In the genomic region with DNA sequence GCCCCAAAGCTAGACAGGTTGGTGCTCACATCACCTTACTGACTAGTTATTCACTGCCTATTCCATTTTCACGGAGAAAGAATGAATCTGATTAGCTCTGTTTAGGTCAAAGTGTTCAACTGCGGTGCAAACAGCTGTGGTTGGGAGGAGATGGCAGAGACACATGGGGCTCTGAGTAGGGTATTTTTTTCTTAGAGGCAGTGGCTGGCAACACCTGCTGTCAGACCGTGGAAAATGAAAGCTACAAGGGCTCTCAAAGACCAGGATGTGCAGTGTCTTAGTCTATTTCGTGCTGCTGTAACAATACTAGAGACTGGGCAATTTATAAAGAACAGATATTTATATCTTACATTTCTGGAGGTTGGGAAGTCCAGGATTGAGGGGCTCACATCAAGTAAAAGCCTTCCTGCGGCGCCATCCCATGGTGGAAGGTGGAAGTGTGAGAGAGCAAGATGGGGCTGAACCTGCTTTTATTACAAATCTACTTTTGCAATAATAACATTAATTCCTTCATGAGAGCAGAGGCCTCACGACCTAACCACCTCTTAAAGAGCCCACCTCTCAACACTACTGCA, we compare ENCODE assay signal across 10 cellular contexts.
A peak's percentile ranks its signal among the peaks of the same experiment; 100 is the strongest.
DNase-seq lines count a peak whose midpoint lies in the region; ATAC-seq and TF ChIP-seq lines count a peak whose summit lies in the region.
"Had no signal": no experiment of that assay in that cellular context is flagged by ENCODE, and none has a peak within 500 bp of the region (broad histone marks: within the 10 kb centered on the region; RNA-seq: fewer than 3 reads in every experiment).

No MANE protein-coding gene starts in this region.

- H4K20me1 ChIP-seq in DOHH2 (ENCODE audit: control insufficient read depth, insufficient read depth, low read depth, low read length): no peaks in the 10 kb centered on the region

- no peaks in the 10 kb centered on the region for H3K27me3 ChIP-seq in DOHH2 (ENCODE audit: control insufficient read depth, low read length)

- no peaks in the 10 kb centered on the region for H3K9me2 ChIP-seq in DOHH2 (replicated peaks; ENCODE audit: control insufficient read depth, low read length)

- no peaks in the 10 kb centered on the region for H3K36me3 ChIP-seq in DOHH2 (ENCODE audit: control insufficient read depth, low read length)

- H3K9me3 ChIP-seq in DOHH2 (ENCODE audit: control insufficient read depth, insufficient read depth, low read length): no peaks in the 10 kb centered on the region

- no peak overlapping the region for H3K4me2 ChIP-seq in DOHH2 (ENCODE audit: low read length)

- peak; percentile 22 for DNase-seq in OCI-M1 (lab: John Stamatoyannopoulos, UW)
- no peak for DNase-seq in fibroblast of mammary gland (ENCODE audit: low read depth)
- no peak for DNase-seq in GOT3 (lab: John Stamatoyannopoulos, UW)
- DNase-seq in NCI-H1417 (lab: John Stamatoyannopoulos, UW): no peak
- DNase-seq: hippocampal formation, NCI-H2029 treated with DMSO at 0.1 percent for 48 hours had no signal

- TF ChIP-seq CTCF in DOHH2 (IDR thresholded peaks at IDR 0.05; ENCODE audit: low read depth, low read length, poor library complexity, severe bottlenecking): peak; percentile 46
- peak; percentile 26 for TF ChIP-seq CTCF in fibroblast of mammary gland (conservative IDR thresholded peaks at IDR 0.05; ENCODE audit: control insufficient read depth, insufficient read depth, low read depth, low read length)

- no peaks in the 10 kb centered on the region for H3K4me1 ChIP-seq in DOHH2 (ENCODE audit: control insufficient read depth, low read length)

- ATAC-seq in GM19324 (IDR thresholded peaks at IDR 0.05; ENCODE audit: low FRiP score, unreplicated experiment) (peak; percentile 56), HG03439 (IDR thresholded peaks at IDR 0.05; ENCODE audit: unreplicated experiment) (no peak), GM18858 (IDR thresholded peaks at IDR 0.05; ENCODE audit: unreplicated experiment) (no peak)

- no peaks in the 10 kb centered on the region for H3K79me2 ChIP-seq in DOHH2 (ENCODE audit: control insufficient read depth, low read length)

- no peak overlapping the region for H3K27ac ChIP-seq in DOHH2 (ENCODE audit: low read depth, low read length)

- no peaks in the 10 kb centered on the region for H3F3A ChIP-seq in DOHH2 (ENCODE audit: control insufficient read depth, insufficient read depth)

- H3K4me3 ChIP-seq in DOHH2 (ENCODE audit: low read length) (no peak overlapping the region), fibroblast of mammary gland (ENCODE audit: control insufficient read depth, low read depth, low read length) (no peak overlapping the region)
